Comparison of ENCODE assay signal across 21 cellular contexts in the genomic region with DNA sequence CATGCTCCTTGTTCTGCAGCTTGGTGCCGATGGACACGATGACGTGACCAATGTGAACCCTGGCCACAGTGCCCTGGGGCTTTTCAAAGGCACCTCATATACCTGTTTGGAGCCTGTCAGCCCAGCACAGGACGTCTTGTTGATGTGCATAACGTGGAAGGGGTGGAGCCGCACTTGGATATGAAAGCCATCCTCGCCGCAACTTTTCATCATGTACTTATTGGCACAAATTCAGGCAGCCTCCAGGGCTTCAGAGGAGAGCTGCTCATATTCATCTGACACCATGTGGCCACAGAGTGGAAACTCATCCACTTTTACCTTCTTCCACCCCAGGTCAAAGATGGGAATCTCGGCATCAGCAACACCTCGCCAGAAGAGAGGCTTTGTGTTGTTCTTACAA. TPM values are rescaled to one million over a fixed set of nuclear protein-coding genes. Genes with fewer than 3 reads are reported as not detected.
DNase-seq lines count a peak whose midpoint lies in the region; ATAC-seq and TF ChIP-seq lines count a peak whose summit lies in the region.
"Had no signal": no experiment of that assay in that cellular context is flagged by ENCODE, and none has a peak within 500 bp of the region (broad histone marks: within the 10 kb centered on the region; RNA-seq: fewer than 3 reads in every experiment).

No MANE protein-coding gene starts in this region.

- H4K20me1 ChIP-seq in OCI-LY3 (ENCODE audit: insufficient read depth, low read length) (no peaks in the 10 kb centered on the region), osteoblast (ENCODE audit: insufficient read depth, low read length) (no peaks in the 10 kb centered on the region)

- no peak overlapping the region for H3K4me2 ChIP-seq in OCI-LY3 (ENCODE audit: low read length)
- no peak overlapping the region for H3K4me2 ChIP-seq in osteoblast (ENCODE audit: insufficient read depth, low read length)

- H3K36me3 ChIP-seq in OCI-LY3 (replicated peaks; ENCODE audit: low read depth, low read length): peaks cover 6% of the 10 kb centered on the region
- H3K36me3 ChIP-seq in heart left ventricle: peaks cover 0 to 15% (median 0%) of the 10 kb centered on the region in 9 donors
- no peaks in the 10 kb centered on the region for H3K36me3 ChIP-seq in osteoblast (ENCODE audit: insufficient read depth, low read length)
- H3K36me3 ChIP-seq in transverse colon: no peaks in the 10 kb centered on the region
- H3K36me3 ChIP-seq: brain microvascular endothelial cell had no signal

- H3K4me1 ChIP-seq in OCI-LY3 (ENCODE audit: low read length): peaks cover 49% of the 10 kb centered on the region
- H3K4me1 ChIP-seq in heart left ventricle: peaks cover 3 to 68% (median 50%) of the 10 kb centered on the region in 12 donors
- H3K4me1 ChIP-seq in osteoblast (ENCODE audit: insufficient read depth, low read length): peaks cover 42% of the 10 kb centered on the region
- peaks cover 0 to 23% (median 6%) of the 10 kb centered on the region in 4 donors for H3K4me1 ChIP-seq in transverse colon

- 46 to 60% (median 50%) methylated on average over 10 of the region's 10 CpGs for WGBS in heart left ventricle, 4 donors
- 86% methylated on average over 10 of the region's 10 CpGs; no CpG with 5 or more reads in 1 of the 2 donors for WGBS in transverse colon (ENCODE audit: low coverage in 1 of 2), 2 donors

- H3K9me3 ChIP-seq in OCI-LY3 (ENCODE audit: insufficient read depth, low read length) (no peaks in the 10 kb centered on the region), heart left ventricle (no peaks in the 10 kb centered on the region), osteoblast (ENCODE audit: low read depth, low read length) (no peaks in the 10 kb centered on the region), transverse colon (no peaks in the 10 kb centered on the region)

- peak; percentile 0 to 17 (median 9) for ATAC-seq in heart left ventricle
- no peak for ATAC-seq in HG03097 (IDR thresholded peaks at IDR 0.05; ENCODE audit: low FRiP score, unreplicated experiment)
- ATAC-seq: CD8-positive, alpha-beta T cell; K562; stimulated activated naive CD8-positive, alpha-beta T cell treated with anti-CD3 and anti-CD28 coated beads, Interleukin-15, amount 100 ng/mL, for 72 hours had no signal

- in situ Hi-C loops in transverse colon (cut with MboI; ENCODE audit: low pct_ligation_motif_present in 1 of 4, low pct_unique_long_range_greater_than_20kb in 1 of 4, low sequenced_read_pairs in 3 of 4): no loop called here

- peak in 1 of 5 donors; percentile 47 for DNase-seq in heart left ventricle
- DNase-seq in osteoblast (ENCODE audit: insufficient read length, low spot score, missing footprints): no peak
- DNase-seq in effector CD8-positive, alpha-beta T cell (lab: John Stamatoyannopoulos, UW): no peak
- DNase-seq in transverse colon: no peak
- DNase-seq in ureter (ENCODE audit: low spot score): no peak
- DNase-seq: activated CD4-positive, alpha-beta T cell treated with anti-CD3 and anti-CD28 coated beads for 48 hours; activated naive CD8-positive, alpha-beta T cell treated with anti-CD3 and anti-CD28 coated beads, Interleukin-2, amount 10 ng/mL, durations not matched to agents 7 days and 5 days; brain microvascular endothelial cell; CD8-positive, alpha-beta T cell; DMS79 treated with DMSO at 0.1 percent for 48 hours; erythroblast; NCI-H187 treated with DMSO at 0.1 percent for 48 hours; stimulated activated CD4-positive, alpha-beta T cell treated with anti-CD3 and anti-CD28 coated beads, Interleukin-1b, Interleukin-23, amount 100 ng/mL, for 48 hours; stimulated activated naive CD8-positive, alpha-beta T cell treated with anti-CD3 and anti-CD28 coated beads, Interleukin-15, amount 100 ng/mL, for 72 hours; SW 1271 had no signal

- no peak overlapping the region for H3K4me3 ChIP-seq in OCI-LY3 (ENCODE audit: low read length)
- H3K4me3 ChIP-seq in heart left ventricle: no peak overlapping the region
- H3K4me3 ChIP-seq in osteoblast (ENCODE audit: insufficient read depth, low read length): no peak overlapping the region
- H3K4me3 ChIP-seq in transverse colon: no peak overlapping the region
- H3K4me3 ChIP-seq: K562 had no signal

- intact Hi-C loops in heart left ventricle (cut with DNase I): loop anchor here in 5 of 10 donors (2.0 to 5.0 kb wide), 7 partner anchors 33 to 113 kb away; partner anchors contain the start of genes ADPRH (in 2 of the 5), COX17 (in 2 of the 5) and PLA1A (in 2 of the 5)
- intact Hi-C loops in transverse colon (cut with DNase I; ENCODE audit: low total_unique reads): no loop called here

- H3K27ac ChIP-seq in C4-2B (peak overlapping the region; percentile 3; the same call in 1 of the 2 replicates), OCI-LY3 (ENCODE audit: low read length) (no peak overlapping the region), heart left ventricle (peak overlapping the region; percentile 3 to 97 (median 85)), osteoblast (ENCODE audit: low read depth, low read length) (peak overlapping the region; percentile 98), transverse colon (peak overlapping the region in 2 of 4 donors; percentile 14 to 83)

- no peak overlapping the region for H3K9ac ChIP-seq in OCI-LY3 (ENCODE audit: low read length)

- H3K79me2 ChIP-seq in OCI-LY3 (ENCODE audit: low read length) (no peaks in the 10 kb centered on the region), osteoblast (ENCODE audit: insufficient read depth, low read length) (no peaks in the 10 kb centered on the region)

- TF ChIP-seq POLR2A in heart left ventricle (IDR thresholded peaks at IDR 0.05) (peak in 1 of 2 donors; percentile 32), transverse colon (IDR thresholded peaks at IDR 0.05) (no peak)

- TF ChIP-seq CTCF in C4-2B (conservative IDR thresholded peaks at IDR 0.05) (no peak), OCI-LY3 (IDR thresholded peaks at IDR 0.05; ENCODE audit: low read depth, low read length) (peak; percentile 18; the same call in 1 of the 2 replicates), heart left ventricle (IDR thresholded peaks at IDR 0.05) (peak in 2 of 12 donors; percentile 18 to 21), osteoblast (IDR thresholded peaks at IDR 0.05; ENCODE audit: extremely low read depth, low read depth, low read length) (no peak), transverse colon (IDR thresholded peaks at IDR 0.05) (no peak)

- H2AFZ ChIP-seq in OCI-LY3 (ENCODE audit: low read depth, low read length) (no peak overlapping the region), osteoblast (ENCODE audit: low read length) (no peak overlapping the region)

- no peaks in the 10 kb centered on the region for H3K27me3 ChIP-seq in OCI-LY3 (ENCODE audit: low read depth, low read length)
- no peaks in the 10 kb centered on the region for H3K27me3 ChIP-seq in heart left ventricle
- no peaks in the 10 kb centered on the region for H3K27me3 ChIP-seq in osteoblast (ENCODE audit: insufficient read depth, low read length)
- H3K27me3 ChIP-seq in transverse colon: no peaks in the 10 kb centered on the region
- H3K27me3 ChIP-seq: brain microvascular endothelial cell had no signal

- no peak for TF ChIP-seq EP300 in transverse colon (IDR thresholded peaks at IDR 0.05; ENCODE audit: low read depth)

RNA-seq across cellular contexts. Expression of gene POPDC2, which starts 24.7 kb away (rescaled TPM):
- total RNA-seq in heart left ventricle (100 to 1,000 TPM; 573 to 947 (median 768) TPM), osteoblast (1.1 and 1.8 TPM in 2 replicates), transverse colon (10 to 100 TPM; 15.0 to 17.7 (median 15.6) TPM), ureter (13.9 TPM)
- 1,000 to 10,000 TPM in 1 of 2 donors, 100 to 1,000 TPM in 1; 511 to 1,022 TPM for polyA plus RNA-seq in heart left ventricle
- total RNA-seq: K562 had no signal

RNA-seq across cellular contexts. Expression of gene PLA1A, which starts 38.0 kb away (rescaled TPM):
- total RNA-seq in heart left ventricle (10 to 100 TPM in 1 of 9 donors, 1 to 10 TPM in 6, under 1 TPM in 2; 0.58 to 23.8 (median 1.8) TPM), osteoblast (under 0.01 and 0.36 TPM in 2 replicates), transverse colon (1 to 10 TPM in 2 of 4 donors, under 1 TPM in 1, not detected in 1; 0.95 to 3.2 (median 2.2) TPM), ureter (1.6 TPM)
- 1 to 10 TPM in 1 of 2 donors, under 1 TPM in 1; 0.86 to 2.6 TPM for polyA plus RNA-seq in heart left ventricle
- total RNA-seq: activated T-helper 2 cell treated with anti-CD3 and anti-CD28 coated beads, Interferon-gamma antibody, Interleukin-2, Interleukin-4, amounts not matched to agents 10 μg/mL and 5 μg/mL and 100 μg/mL, durations not matched to agents 14 hours and 24 hours and 36 hours; CD8-positive, alpha-beta T cell; K562 had no signal
- polyA plus RNA-seq: AG04450, K562 had no signal

RNA-seq across cellular contexts. Expression of gene COX17, which starts 41.5 kb away (rescaled TPM):
- total RNA-seq in heart left ventricle (100 to 1,000 TPM in 5 of 9 donors, 10 to 100 TPM in 4; 73.8 to 173 (median 112) TPM), osteoblast (8.0 and 13.3 TPM in 2 replicates), transverse colon (10 to 100 TPM in 2 of 4 donors, 1 to 10 TPM in 2; 2.2 to 49.2 (median 24.2) TPM), ureter (29.7 TPM)
- 100 to 1,000 TPM; 176 to 728 TPM for polyA plus RNA-seq in heart left ventricle

RNA-seq across cellular contexts. Expression of gene ADPRH, which starts 56.4 kb away (rescaled TPM):
- 10 to 100 TPM in 6 of 9 donors, 1 to 10 TPM in 3; 9.7 to 17.5 (median 11.5) TPM for total RNA-seq in heart left ventricle
- 10 to 100 TPM in 1 of 2 donors, 1 to 10 TPM in 1; 5.0 to 14.2 TPM for polyA plus RNA-seq in heart left ventricle
- total RNA-seq in osteoblast: 7.2 and 8.3 TPM in 2 replicates
- 1 to 10 TPM; 1.8 to 2.4 (median 2.3) TPM for total RNA-seq in transverse colon
- 8.6 TPM for total RNA-seq in ureter

Comparison
In these comparisons a context has a peak if more than half of its experiments do, and no peak if none do; other contexts are left out.
1. RNA of gene POPDC2, which starts 24.7 kb away (total RNA-seq): 573 to 947 TPM in heart left ventricle; 15.0 to 17.7 TPM in transverse colon, 13.9 TPM in ureter (single experiment) and 1.1 to 1.8 TPM in osteoblast; every median in the first group is over 10 times any median in the second.